1 cellular context compared by ENCODE assay signal in the genomic region with DNA sequence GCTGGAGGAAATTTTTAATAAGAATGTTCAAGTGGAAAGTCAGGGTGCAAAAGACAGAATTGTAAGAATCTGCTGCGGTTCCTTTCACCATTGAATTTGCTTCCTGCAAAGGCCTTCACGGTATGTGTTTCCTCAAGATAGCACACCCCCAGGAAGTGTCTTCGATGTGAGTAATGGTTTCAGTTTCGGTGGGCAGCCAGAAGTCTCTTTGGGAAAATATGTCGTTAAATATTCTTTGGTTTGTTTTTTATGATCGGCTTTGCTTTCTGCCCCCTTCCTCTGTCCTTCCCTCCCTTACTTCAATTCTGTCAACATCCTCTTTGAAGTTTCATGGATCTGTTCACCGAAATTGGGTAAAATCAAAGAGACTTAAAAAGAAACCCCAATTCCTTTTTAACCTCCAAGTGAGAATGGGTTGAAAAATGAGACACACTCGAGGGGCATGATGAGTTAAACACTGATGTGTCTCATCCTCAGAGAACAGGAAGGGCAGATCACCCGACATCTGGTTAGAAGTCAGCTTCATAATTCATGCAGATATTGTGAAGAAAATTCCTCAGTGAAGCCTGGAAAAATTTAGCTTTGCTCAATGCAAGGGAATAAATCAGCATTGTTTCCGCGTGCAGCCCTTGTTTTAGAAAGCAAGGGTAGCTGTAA.
TF ChIP-seq lines count a peak whose summit lies in the region.

No MANE protein-coding gene starts in this region.

TF ChIP-seq in GM23338, 12 proteins besides CTCF, POLR2A, EP300 and RAD21 (continued from another document):
- TF ChIP-seq, protein P1, sequence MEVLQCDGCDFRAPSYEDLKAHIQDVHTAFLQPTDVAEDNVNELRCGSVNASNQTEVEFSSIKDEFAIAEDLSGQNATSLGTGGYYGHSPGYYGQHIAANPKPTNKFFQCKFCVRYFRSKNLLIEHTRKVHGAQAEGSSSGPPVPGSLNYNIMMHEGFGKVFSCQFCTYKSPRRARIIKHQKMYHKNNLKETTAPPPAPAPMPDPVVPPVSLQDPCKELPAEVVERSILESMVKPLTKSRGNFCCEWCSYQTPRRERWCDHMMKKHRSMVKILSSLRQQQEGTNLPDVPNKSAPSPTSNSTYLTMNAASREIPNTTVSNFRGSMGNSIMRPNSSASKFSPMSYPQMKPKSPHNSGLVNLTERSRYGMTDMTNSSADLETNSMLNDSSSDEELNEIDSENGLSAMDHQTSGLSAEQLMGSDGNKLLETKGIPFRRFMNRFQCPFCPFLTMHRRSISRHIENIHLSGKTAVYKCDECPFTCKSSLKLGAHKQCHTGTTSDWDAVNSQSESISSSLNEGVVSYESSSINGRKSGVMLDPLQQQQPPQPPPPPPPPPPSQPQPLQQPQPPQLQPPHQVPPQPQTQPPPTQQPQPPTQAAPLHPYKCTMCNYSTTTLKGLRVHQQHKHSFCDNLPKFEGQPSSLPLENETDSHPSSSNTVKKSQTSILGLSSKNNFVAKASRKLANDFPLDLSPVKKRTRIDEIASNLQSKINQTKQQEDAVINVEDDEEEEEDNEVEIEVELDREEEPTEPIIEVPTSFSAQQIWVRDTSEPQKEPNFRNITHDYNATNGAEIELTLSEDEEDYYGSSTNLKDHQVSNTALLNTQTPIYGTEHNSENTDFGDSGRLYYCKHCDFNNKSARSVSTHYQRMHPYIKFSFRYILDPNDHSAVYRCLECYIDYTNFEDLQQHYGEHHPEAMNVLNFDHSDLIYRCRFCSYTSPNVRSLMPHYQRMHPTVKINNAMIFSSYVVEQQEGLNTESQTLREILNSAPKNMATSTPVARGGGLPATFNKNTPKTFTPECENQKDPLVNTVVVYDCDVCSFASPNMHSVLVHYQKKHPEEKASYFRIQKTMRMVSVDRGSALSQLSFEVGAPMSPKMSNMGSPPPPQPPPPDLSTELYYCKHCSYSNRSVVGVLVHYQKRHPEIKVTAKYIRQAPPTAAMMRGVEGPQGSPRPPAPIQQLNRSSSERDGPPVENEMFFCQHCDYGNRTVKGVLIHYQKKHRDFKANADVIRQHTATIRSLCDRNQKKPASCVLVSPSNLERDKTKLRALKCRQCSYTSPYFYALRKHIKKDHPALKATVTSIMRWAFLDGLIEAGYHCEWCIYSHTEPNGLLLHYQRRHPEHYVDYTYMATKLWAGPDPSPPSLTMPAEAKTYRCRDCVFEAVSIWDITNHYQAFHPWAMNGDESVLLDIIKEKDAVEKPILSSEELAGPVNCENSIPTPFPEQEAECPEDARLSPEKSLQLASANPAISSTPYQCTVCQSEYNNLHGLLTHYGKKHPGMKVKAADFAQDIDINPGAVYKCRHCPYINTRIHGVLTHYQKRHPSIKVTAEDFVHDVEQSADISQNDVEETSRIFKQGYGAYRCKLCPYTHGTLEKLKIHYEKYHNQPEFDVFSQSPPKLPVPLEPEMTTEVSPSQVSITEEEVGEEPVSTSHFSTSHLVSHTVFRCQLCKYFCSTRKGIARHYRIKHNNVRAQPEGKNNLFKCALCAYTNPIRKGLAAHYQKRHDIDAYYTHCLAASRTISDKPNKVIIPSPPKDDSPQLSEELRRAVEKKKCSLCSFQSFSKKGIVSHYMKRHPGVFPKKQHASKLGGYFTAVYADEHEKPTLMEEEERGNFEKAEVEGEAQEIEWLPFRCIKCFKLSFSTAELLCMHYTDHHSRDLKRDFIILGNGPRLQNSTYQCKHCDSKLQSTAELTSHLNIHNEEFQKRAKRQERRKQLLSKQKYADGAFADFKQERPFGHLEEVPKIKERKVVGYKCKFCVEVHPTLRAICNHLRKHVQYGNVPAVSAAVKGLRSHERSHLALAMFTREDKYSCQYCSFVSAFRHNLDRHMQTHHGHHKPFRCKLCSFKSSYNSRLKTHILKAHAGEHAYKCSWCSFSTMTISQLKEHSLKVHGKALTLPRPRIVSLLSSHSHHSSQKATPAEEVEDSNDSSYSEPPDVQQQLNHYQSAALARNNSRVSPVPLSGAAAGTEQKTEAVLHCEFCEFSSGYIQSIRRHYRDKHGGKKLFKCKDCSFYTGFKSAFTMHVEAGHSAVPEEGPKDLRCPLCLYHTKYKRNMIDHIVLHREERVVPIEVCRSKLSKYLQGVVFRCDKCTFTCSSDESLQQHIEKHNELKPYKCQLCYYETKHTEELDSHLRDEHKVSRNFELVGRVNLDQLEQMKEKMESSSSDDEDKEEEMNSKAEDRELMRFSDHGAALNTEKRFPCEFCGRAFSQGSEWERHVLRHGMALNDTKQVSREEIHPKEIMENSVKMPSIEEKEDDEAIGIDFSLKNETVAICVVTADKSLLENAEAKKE (CRISPR knock-in tag; IDR thresholded peaks at IDR 0.05): no peak
- TF ChIP-seq JUNB (IDR thresholded peaks at IDR 0.05; ENCODE audit: unreplicated experiment): no peak
- TF ChIP-seq NANOG (IDR thresholded peaks at IDR 0.05; ENCODE audit: borderline replicate concordance): no peak
- TF ChIP-seq, protein P2, sequence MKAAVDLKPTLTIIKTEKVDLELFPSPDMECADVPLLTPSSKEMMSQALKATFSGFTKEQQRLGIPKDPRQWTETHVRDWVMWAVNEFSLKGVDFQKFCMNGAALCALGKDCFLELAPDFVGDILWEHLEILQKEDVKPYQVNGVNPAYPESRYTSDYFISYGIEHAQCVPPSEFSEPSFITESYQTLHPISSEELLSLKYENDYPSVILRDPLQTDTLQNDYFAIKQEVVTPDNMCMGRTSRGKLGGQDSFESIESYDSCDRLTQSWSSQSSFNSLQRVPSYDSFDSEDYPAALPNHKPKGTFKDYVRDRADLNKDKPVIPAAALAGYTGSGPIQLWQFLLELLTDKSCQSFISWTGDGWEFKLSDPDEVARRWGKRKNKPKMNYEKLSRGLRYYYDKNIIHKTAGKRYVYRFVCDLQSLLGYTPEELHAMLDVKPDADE (IDR thresholded peaks at IDR 0.05): no peak
